In genomic region chr20:13493143-13493542, GRCh38 we compare ENCODE assay signal across 19 cellular contexts.
"Had no signal": no experiment of that assay in that cellular context is flagged by ENCODE, and none has a peak within 500 bp of the region (broad histone marks: within the 10 kb centered on the region; RNA-seq: fewer than 3 reads in every experiment).

No MANE protein-coding gene starts in this region.

- H3K27me3 ChIP-seq: colonic mucosa, gastrocnemius medialis, right lobe of liver, spleen, testis had no signal

- H3K4me1 ChIP-seq: testis had no signal

- DNase-seq: activated CD8-positive, alpha-beta T cell treated with anti-CD3 and anti-CD28 coated beads for 36 hours; activated effector memory CD4-positive, alpha-beta T cell treated with anti-CD3 and anti-CD28 coated beads, Interleukin-2, amount 50 U/mL, for 16 hours; activated T-cell treated with anti-CD3 and anti-CD28 coated beads, Interleukin-2, amount 50 U/mL, for 4 hours; caudate nucleus; colonic mucosa; effector CD4-positive, alpha-beta T cell; gastrocnemius medialis; left ventricle myocardium superior; right lobe of liver; SK-N-SH; spleen; stimulated activated CD4-positive, alpha-beta T cell treated with anti-CD3 and anti-CD28 coated beads, Interleukin-1b, Interleukin-23, amount 100 ng/mL, for 48 hours; stimulated activated naive CD8-positive, alpha-beta T cell treated with anti-CD3 and anti-CD28 coated beads, Interleukin-15, amount 100 ng/mL, for 72 hours; T-helper 1 cell; testis had no signal

- H3K4me3 Mint-ChIP-seq: activated CD8-positive, alpha-beta T cell treated with anti-CD3 and anti-CD28 coated beads for 36 hours; activated T-cell treated with anti-CD3 and anti-CD28 coated beads, Interleukin-2, amount 50 U/mL, for 4 hours; memory B cell; nephron; stimulated activated naive CD8-positive, alpha-beta T cell treated with anti-CD3 and anti-CD28 coated beads, Interleukin-15, amount 100 ng/mL, for 72 hours had no signal

- H3K36me3 ChIP-seq: colonic mucosa, gastrocnemius medialis, right lobe of liver had no signal

- H3K27me3 Mint-ChIP-seq: activated CD8-positive, alpha-beta T cell treated with anti-CD3 and anti-CD28 coated beads for 36 hours; memory B cell; stimulated activated naive CD8-positive, alpha-beta T cell treated with anti-CD3 and anti-CD28 coated beads, Interleukin-15, amount 100 ng/mL, for 72 hours had no signal

- H3K4me3 ChIP-seq: colonic mucosa, gastrocnemius medialis, right lobe of liver, spleen, testis had no signal

- H3K9me3 Mint-ChIP-seq: activated T-cell treated with anti-CD3 and anti-CD28 coated beads, Interleukin-2, amount 50 U/mL, for 4 hours had no signal

- H3K9ac ChIP-seq: SK-N-SH had no signal

- H3K27ac Mint-ChIP-seq: activated CD8-positive, alpha-beta T cell treated with anti-CD3 and anti-CD28 coated beads for 36 hours; activated naive CD4-positive, alpha-beta T cell treated with anti-CD3 and anti-CD28 coated beads, Interleukin-2, amount 50 U/mL, for 72 hours; memory B cell; nephron; stimulated activated naive CD8-positive, alpha-beta T cell treated with anti-CD3 and anti-CD28 coated beads, Interleukin-15, amount 100 ng/mL, for 72 hours had no signal

- H3K4me2 ChIP-seq: SK-N-SH had no signal

- H3K4me1 Mint-ChIP-seq: stimulated activated naive CD8-positive, alpha-beta T cell treated with anti-CD3 and anti-CD28 coated beads, Interleukin-15, amount 100 ng/mL, for 72 hours had no signal

- H3K27ac ChIP-seq: colonic mucosa, gastrocnemius medialis, right lobe of liver, spleen, testis, VCaP had no signal

- ATAC-seq: activated CD8-positive, alpha-beta T cell treated with anti-CD3 and anti-CD28 coated beads for 36 hours; activated naive CD4-positive, alpha-beta T cell treated with anti-CD3 and anti-CD28 coated beads, Interleukin-2, amount 50 U/mL, for 72 hours; activated T-cell treated with anti-CD3 and anti-CD28 coated beads, Interleukin-2, amount 50 U/mL, for 4 hours; gastrocnemius medialis; left ventricle myocardium superior; right lobe of liver; stimulated activated naive CD8-positive, alpha-beta T cell treated with anti-CD3 and anti-CD28 coated beads, Interleukin-15, amount 100 ng/mL, for 72 hours had no signal

- H3K9me3 ChIP-seq: colonic mucosa, gastrocnemius medialis, right lobe of liver, SK-N-SH, testis had no signal
